8 cellular contexts compared by ENCODE assay signal in genomic region chr10:73920084-73920483, GRCh38. TPM values are rescaled to one million over a fixed set of nuclear protein-coding genes. Genes with fewer than 3 reads are reported as not detected.
DNase-seq lines count a peak whose midpoint lies in the region; ATAC-seq and TF ChIP-seq lines count a peak whose summit lies in the region.

No MANE protein-coding gene starts in this region.

- H2AK5ac ChIP-seq in mesendoderm (ENCODE audit: low read length), result no peak overlapping the region

- H3K4me3 ChIP-seq in BJ (ENCODE audit: low read depth, low read length), result no peak overlapping the region
- H3K4me3 ChIP-seq in mesendoderm (ENCODE audit: low read length), result no peak overlapping the region

- no peaks in the 10 kb centered on the region for H3K79me1 ChIP-seq in mesendoderm (ENCODE audit: low read length)

- peak overlapping the region; percentile 32 for H3K23ac ChIP-seq in mesendoderm (ENCODE audit: low read length)

- TF ChIP-seq CTCF in BJ (IDR thresholded peaks at IDR 0.05; ENCODE audit: insufficient read depth, low read depth, low read length), result peak; percentile 13; the same call in 1 of the 2 replicates
- no peak for TF ChIP-seq CTCF in brain (conservative IDR thresholded peaks at IDR 0.05)

- H3K36me3 ChIP-seq in BJ (ENCODE audit: control insufficient read depth, insufficient read depth, low read length) (peaks cover 16% of the 10 kb centered on the region), mesendoderm (ENCODE audit: control insufficient read depth, insufficient read depth, low read length) (no peaks in the 10 kb centered on the region)

- H4K5ac ChIP-seq in mesendoderm (ENCODE audit: low read length), result no peak overlapping the region

- no peaks in the 10 kb centered on the region for H3K79me2 ChIP-seq in mesendoderm (ENCODE audit: control insufficient read depth, insufficient read depth, low read length)

- POLR2A ChIA-PET in BJ (lab: Charles Lee), result interaction anchor here (0.6 kb wide), 1 partner anchor 102 kb away, joined by 3 read pairs; no protein-coding TSS in a partner anchor

- H3K9me3 ChIP-seq in T-helper 17 cell (ENCODE audit: control insufficient read depth, low read length, poor library complexity, severe bottlenecking), result no peaks in the 10 kb centered on the region

- H3K4me1 ChIP-seq in mesendoderm (ENCODE audit: control insufficient read depth, low read depth, low read length), result peaks cover 5% of the 10 kb centered on the region

- H3K36me3 Mint-ChIP-seq in brain (no peaks in the 10 kb centered on the region), T-helper 17 cell (ENCODE audit: low read depth) (peaks cover 2% of the 10 kb centered on the region)

- H4K8ac ChIP-seq in mesendoderm (ENCODE audit: low read depth, low read length), result no peak overlapping the region

- peaks cover 26% of the 10 kb centered on the region for H3K4me1 Mint-ChIP-seq in brain
- H3K4me1 Mint-ChIP-seq in T-helper 17 cell, result peaks cover 37% of the 10 kb centered on the region

- ATAC-seq in HG02884 (IDR thresholded peaks at IDR 0.05; ENCODE audit: unreplicated experiment) (no peak), T-helper 17 cell (no peak)

- H3K18ac ChIP-seq in mesendoderm (ENCODE audit: low read length), result no peak overlapping the region

- H3K27me3 ChIP-seq in BJ (ENCODE audit: control insufficient read depth, insufficient read depth, low read length) (no peaks in the 10 kb centered on the region), mesendoderm (ENCODE audit: insufficient read depth, low read length, poor library complexity) (no peaks in the 10 kb centered on the region)

- peak overlapping the region; percentile 63 for H3K56ac ChIP-seq in mesendoderm (ENCODE audit: low read length)

- H2BK15ac ChIP-seq in mesendoderm (replicated peaks; ENCODE audit: low read depth), result no peak overlapping the region

- H3K27ac ChIP-seq in mesendoderm (ENCODE audit: low read depth, low read length), result peak overlapping the region; percentile 22

- H3K27me3 Mint-ChIP-seq in brain (peaks cover 12% of the 10 kb centered on the region), T-helper 17 cell (peaks cover 24% of the 10 kb centered on the region)

- H3K4me3 Mint-ChIP-seq in brain, result peak overlapping the region in 1 of 5 experiments; percentile 37
- H3K4me3 Mint-ChIP-seq in T-helper 17 cell, result no peak overlapping the region

- CTCF ChIA-PET in BJ (lab: Yijun Ruan, JAX), result interaction anchor here (0.8 to 2.4 kb wide), 6 partner anchors 9 to 33 kb away, joined by 3 to 12 read pairs (median 4); no protein-coding TSS in a partner anchor

- H2BK5ac ChIP-seq in mesendoderm (ENCODE audit: low read length), result no peak overlapping the region

- H2BK120ac ChIP-seq in mesendoderm (ENCODE audit: low read depth, low read length), result no peak overlapping the region

- WGBS in mesendoderm (ENCODE audit: extremely low coverage, insufficient coverage, low lambda C conversion rate), result no CpG with 5 or more reads among the region's 4 CpGs

- H3K9me3 Mint-ChIP-seq in brain, result peaks cover 0 to 5% (median 0%) of the 10 kb centered on the region in 5 experiments

- no peak overlapping the region for H3K4me2 ChIP-seq in mesendoderm (ENCODE audit: low read length)

- peak overlapping the region; percentile 30 for H3K9ac ChIP-seq in mesendoderm (ENCODE audit: low read length)

- DNase-seq in BJ (ENCODE audit: low read depth), result no peak
- peak; percentile 76 for DNase-seq in HPDE6-E6E7 (ENCODE audit: extremely low spot score)
- peak; percentile 65 for DNase-seq in mesendoderm
- DNase-seq in activated T-cell treated with anti-CD3 and anti-CD28 coated beads, Interleukin-2, amount 50 U/mL, for 1 hour, result no peak
- DNase-seq in LoVo (ENCODE audit: low spot score), result no peak
- DNase-seq in T-helper 17 cell, result no peak

- H3K4ac ChIP-seq in mesendoderm (ENCODE audit: low read depth, low read length), result no peak overlapping the region

- peak overlapping the region in 4 of 5 experiments; percentile 45 to 83 (median 75) for H3K27ac Mint-ChIP-seq in brain
- H3K27ac Mint-ChIP-seq in T-helper 17 cell, result no peak overlapping the region

RNA-seq across cellular contexts. Expression of gene PLAU, which starts 9.2 kb away (rescaled TPM):
- polyA plus RNA-seq in BJ (2011; rRNA removed), result 25.2 and 37.2 TPM in 2 replicates
- 13.8 TPM in 2 replicates for polyA minus RNA-seq in BJ (2011; rRNA and poly(A)+ RNA removed)
- polyA plus RNA-seq in brain (ENCODE audit: insufficient read depth, low read depth, low replicate concordance), result 1.8 TPM
- 15.7 TPM for polyA plus RNA-seq in mesendoderm (2013, experiment 1 of 2)
- polyA plus RNA-seq in mesendoderm (2013, experiment 2 of 2), result 15.6 TPM
- total RNA-seq in T-helper 17 cell, result under 1 TPM in 1 of 2 donors, not detected in 1; 0.42 TPM

RNA-seq across cellular contexts. Expression of gene CAMK2G, which starts 45.7 kb away (rescaled TPM):
- 32.5 and 43.8 TPM in 2 replicates for polyA plus RNA-seq in BJ (2011; rRNA removed)
- 25.5 and 27.1 TPM in 2 replicates for polyA minus RNA-seq in BJ (2011; rRNA and poly(A)+ RNA removed)
- polyA plus RNA-seq in brain (ENCODE audit: insufficient read depth, low read depth, low replicate concordance), result 49.5 TPM
- 13.0 TPM for polyA plus RNA-seq in mesendoderm (2013, experiment 1 of 2)
- polyA plus RNA-seq in mesendoderm (2013, experiment 2 of 2), result 13.1 TPM
- total RNA-seq in T-helper 17 cell, result 10 to 100 TPM; 52.6 to 59.6 TPM

Comparison
In these comparisons a context has a peak if more than half of its experiments do, and no peak if none do; other contexts are left out.
1. DNase-seq: peak in HPDE6-E6E7 (single experiment) and mesendoderm (single experiment); none in BJ (single experiment), activated T-cell treated with anti-CD3 and anti-CD28 coated beads, Interleukin-2, amount 50 U/mL, for 1 hour (single experiment), LoVo (single experiment) and T-helper 17 cell (0 of 3).